1 cellular context compared by ENCODE assay signal in genomic region chr15:70088427-70088826, GRCh38.
TF ChIP-seq lines count a peak whose summit lies in the region.

No MANE protein-coding gene starts in this region.

TF ChIP-seq in WTC11, 78 proteins besides CTCF, POLR2A, EP300 and RAD21 (continued from another document):
- TF ChIP-seq, protein P1, sequence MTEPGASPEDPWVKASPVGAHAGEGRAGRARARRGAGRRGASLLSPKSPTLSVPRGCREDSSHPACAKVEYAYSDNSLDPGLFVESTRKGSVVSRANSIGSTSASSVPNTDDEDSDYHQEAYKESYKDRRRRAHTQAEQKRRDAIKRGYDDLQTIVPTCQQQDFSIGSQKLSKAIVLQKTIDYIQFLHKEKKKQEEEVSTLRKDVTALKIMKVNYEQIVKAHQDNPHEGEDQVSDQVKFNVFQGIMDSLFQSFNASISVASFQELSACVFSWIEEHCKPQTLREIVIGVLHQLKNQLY (CRISPR knock-in tag; IDR thresholded peaks at IDR 0.05): no peak
- TF ChIP-seq FOXJ3 (CRISPR knock-in tag; IDR thresholded peaks at IDR 0.05; ENCODE audit: borderline replicate concordance) (no peak), ZNF671 (CRISPR knock-in tag; IDR thresholded peaks at IDR 0.05) (no peak), ZNF532 (CRISPR knock-in tag; IDR thresholded peaks at IDR 0.05; ENCODE audit: borderline replicate concordance) (no peak), IRF1 (CRISPR knock-in tag; IDR thresholded peaks at IDR 0.05) (no peak), ZNF121 (CRISPR knock-in tag; IDR thresholded peaks at IDR 0.05) (no peak)
